In genomic region chr4:158163941-158164665, GRCh38 we compare ENCODE assay signal across 17 cellular contexts. TPM values are rescaled to one million over a fixed set of nuclear protein-coding genes. Genes with fewer than 3 reads are reported as not detected.
A peak's percentile ranks its signal among the peaks of the same experiment; 100 is the strongest.
DNase-seq lines count a peak whose midpoint lies in the region; ATAC-seq and TF ChIP-seq lines count a peak whose summit lies in the region.
"Had no signal": no experiment of that assay in that cellular context is flagged by ENCODE, and none has a peak within 500 bp of the region (broad histone marks: within the 10 kb centered on the region; RNA-seq: fewer than 3 reads in every experiment).

No MANE protein-coding gene starts in this region.

- H3K9ac ChIP-seq in rectal smooth muscle tissue (ENCODE audit: low read length) = no peak overlapping the region

- in situ Hi-C loops in astrocyte of the spinal cord (cut with HindIII; ENCODE audit: low sequenced_read_pairs) = no loop called here

- H3K4me3 ChIP-seq in astrocyte of the spinal cord (ENCODE audit: low read depth, low read length) (no peak overlapping the region), left ventricle myocardium inferior (peak overlapping the region; percentile 82), rectal smooth muscle tissue (ENCODE audit: low read length) (peak overlapping the region; percentile 6)

- H3K4me1 ChIP-seq in left ventricle myocardium inferior (peaks cover 99% of the 10 kb centered on the region), rectal smooth muscle tissue (ENCODE audit: control insufficient read depth, insufficient read depth, low read length) (peaks cover 40% of the 10 kb centered on the region)

- H3K27me3 ChIP-seq in left ventricle myocardium inferior (ENCODE audit: low read depth) (no peaks in the 10 kb centered on the region), rectal smooth muscle tissue (ENCODE audit: control insufficient read depth, insufficient read depth, low read length) (no peaks in the 10 kb centered on the region)

- H3K27ac ChIP-seq in left ventricle myocardium inferior (replicated peaks) = peak overlapping the region; percentile 93
- peak overlapping the region; percentile 64 for H3K27ac ChIP-seq in rectal smooth muscle tissue (ENCODE audit: low read depth, low read length)
- H3K27ac ChIP-seq: WERI-Rb-1 had no signal

- DNase-seq in COLO829 (ENCODE audit: low spot score) = peak; percentile 67
- no peak for DNase-seq in astrocyte of the spinal cord (ENCODE audit: low read depth, low spot score)
- DNase-seq in left ventricle myocardium inferior = no peak
- DNase-seq in NCI-H187 (lab: John Stamatoyannopoulos, UW) = no peak
- DNase-seq in activated naive CD4-positive, alpha-beta T cell treated with anti-CD3 and anti-CD28 coated beads, Interleukin-2, amount 50 U/mL, for 16 hours = no peak
- no peak for DNase-seq in NCI-H526 (lab: John Stamatoyannopoulos, UW)
- DNase-seq: activated naive CD4-positive, alpha-beta T cell treated with Interleukin-2 at 50 U/mL for 16 hours; DMS153; islet precursor cell; MM.1S; naive thymus-derived CD4-positive, alpha-beta T cell; small intestine; WERI-Rb-1 had no signal

- TF ChIP-seq CTCF in astrocyte of the spinal cord (IDR thresholded peaks at IDR 0.05; ENCODE audit: low read depth, low read length) (peak; percentile 5), left ventricle myocardium inferior (IDR thresholded peaks at IDR 0.05; ENCODE audit: borderline replicate concordance) (no peak)

- no peaks in the 10 kb centered on the region for H3K9me3 ChIP-seq in left ventricle myocardium inferior (replicated peaks)

- ATAC-seq in HG02642 (IDR thresholded peaks at IDR 0.05; ENCODE audit: poor library complexity, unreplicated experiment) = no peak
- ATAC-seq: naive thymus-derived CD4-positive, alpha-beta T cell had no signal

- no peaks in the 10 kb centered on the region for H3K36me3 ChIP-seq in left ventricle myocardium inferior
- no peaks in the 10 kb centered on the region for H3K36me3 ChIP-seq in rectal smooth muscle tissue (ENCODE audit: control insufficient read depth, insufficient read depth, low read length)
- H3K36me3 ChIP-seq: WERI-Rb-1 had no signal

- intact Hi-C loops in left ventricle myocardium inferior (cut with micrococcal nuclease) = no loop called here

RNA-seq across cellular contexts. Expression of gene GASK1B, which starts 8.7 kb away (rescaled TPM):
- total RNA-seq in left ventricle myocardium inferior = 61.9 TPM
- total RNA-seq: activated CD8-positive, alpha-beta memory T cell treated with anti-CD3 and anti-CD28 coated beads for 36 hours had no signal

RNA-seq across cellular contexts. Expression of gene TMEM144, which starts 46.2 kb away (rescaled TPM):
- total RNA-seq in left ventricle myocardium inferior = 11.4 TPM
- total RNA-seq: activated CD8-positive, alpha-beta memory T cell treated with anti-CD3 and anti-CD28 coated beads for 36 hours; HT1080 had no signal
